Comparison of ENCODE assay signal across 1 cellular context in genomic region chr13:113296842-113297369, GRCh38.
A peak's percentile ranks its signal among the peaks of the same experiment; 100 is the strongest.
TF ChIP-seq lines count a peak whose summit lies in the region.

Gene LAMP1 (plus strand): TSS chr13:113297239. CDS start chr13:113297435, 196 bp downstream.

TF ChIP-seq in HepG2, 621 proteins besides CTCF, POLR2A, EP300 and RAD21 (continued from another document and continues in another):
- no peak for TF ChIP-seq DBP (CRISPR knock-in tag; IDR thresholded peaks at IDR 0.05; ENCODE audit: not compliant biosample characterization)
- TF ChIP-seq REL (CRISPR knock-in tag; conservative IDR thresholded peaks at IDR 0.05) = peak; percentile 93
- no peak for TF ChIP-seq ONECUT2 (CRISPR knock-in tag; IDR thresholded peaks at IDR 0.05)
- no peak for TF ChIP-seq ZSCAN12 (CRISPR knock-in tag; IDR thresholded peaks at IDR 0.05)
- TF ChIP-seq ZNF234 (CRISPR knock-in tag; conservative IDR thresholded peaks at IDR 0.05) = no peak
- peak; percentile 97 for TF ChIP-seq CBFB (CRISPR knock-in tag; IDR thresholded peaks at IDR 0.05)
- TF ChIP-seq PAF1 (CRISPR knock-in tag; IDR thresholded peaks at IDR 0.05) = no peak
- TF ChIP-seq FOXK1 (CRISPR knock-in tag; IDR thresholded peaks at IDR 0.05; ENCODE audit: borderline replicate concordance, low read depth) = peak; percentile 98; the same call in 1 of the 2 replicates
- TF ChIP-seq ZNF335 (CRISPR knock-in tag; IDR thresholded peaks at IDR 0.05) = peak; percentile 86; the same call in 1 of the 2 replicates
- no peak for TF ChIP-seq PCBP2 (optimal IDR thresholded peaks at IDR 0.05; ENCODE audit: low read depth, low read length, poor library complexity, severe bottlenecking)
- peak; percentile 88 for TF ChIP-seq ATF3 (CRISPR knock-in tag; IDR thresholded peaks at IDR 0.05)
- TF ChIP-seq XRCC5 (optimal IDR thresholded peaks at IDR 0.05; ENCODE audit: low read length) = peak; percentile 85
- peak; percentile 78 to 89; a peak in 3 of 4 replicates for TF ChIP-seq HMGXB4 (CRISPR knock-in tag; IDR thresholded peaks at IDR 0.05; ENCODE audit: borderline replicate concordance in 1 of 2, low read depth in 1 of 2)
- no peak for TF ChIP-seq RFX1 (IDR thresholded peaks at IDR 0.05)
- no peak for TF ChIP-seq KAT2B (IDR thresholded peaks at IDR 0.05; ENCODE audit: borderline replicate concordance, low read depth, low read length)
- no peak for TF ChIP-seq TERF1 (CRISPR knock-in tag; IDR thresholded peaks at IDR 0.05)
- peak; percentile 49; the same call in 1 of the 2 replicates for TF ChIP-seq ZNF598 (CRISPR knock-in tag; IDR thresholded peaks at IDR 0.05; ENCODE audit: borderline replicate concordance)
- 0 out of 2 replicates have a peak, but pooled peaks have one; percentile 86 for TF ChIP-seq ZSCAN30 (CRISPR knock-in tag; IDR thresholded peaks at IDR 0.05)
- peak; percentile 98; the same call in 1 of the 2 replicates for TF ChIP-seq IRF9 (CRISPR knock-in tag; IDR thresholded peaks at IDR 0.05; ENCODE audit: borderline replicate concordance)
- TF ChIP-seq ZC3H4 (CRISPR knock-in tag; IDR thresholded peaks at IDR 0.05; ENCODE audit: borderline replicate concordance) = peak; percentile 86
- no peak for TF ChIP-seq ZNF260 (CRISPR knock-in tag; IDR thresholded peaks at IDR 0.05; ENCODE audit: borderline replicate concordance, low read depth)
- peak; percentile 80 for TF ChIP-seq ZSCAN25 (CRISPR knock-in tag; IDR thresholded peaks at IDR 0.05)
- no peak for TF ChIP-seq MTF1 (CRISPR knock-in tag; IDR thresholded peaks at IDR 0.05)
- peak; percentile 90 for TF ChIP-seq RBFOX2 (IDR thresholded peaks at IDR 0.05; ENCODE audit: low read depth, low read length)
- peak; percentile 53; the same call in 1 of the 2 replicates for TF ChIP-seq ZNF747 (CRISPR knock-in tag; IDR thresholded peaks at IDR 0.05; ENCODE audit: borderline replicate concordance)
- TF ChIP-seq ZNF691 (CRISPR knock-in tag; IDR thresholded peaks at IDR 0.05; ENCODE audit: borderline replicate concordance, low read depth) = peak; percentile 96
- TF ChIP-seq ZFP90 (CRISPR knock-in tag; IDR thresholded peaks at IDR 0.05; ENCODE audit: borderline replicate concordance) = peak; percentile 47; the same call in 1 of the 2 replicates
- no peak for TF ChIP-seq SP1 (IDR thresholded peaks at IDR 0.05)
- TF ChIP-seq SP1 (CRISPR knock-in tag; IDR thresholded peaks at IDR 0.05) = peak; percentile 83
- no peak for TF ChIP-seq ZNF484 (CRISPR knock-in tag; IDR thresholded peaks at IDR 0.05; ENCODE audit: borderline replicate concordance, low read depth)
- TF ChIP-seq IKZF4 (CRISPR knock-in tag; IDR thresholded peaks at IDR 0.05; ENCODE audit: borderline replicate concordance, low read depth, not compliant biosample characterization) = peak; percentile 92
- TF ChIP-seq ZNF326 (CRISPR knock-in tag; IDR thresholded peaks at IDR 0.05; ENCODE audit: borderline replicate concordance) = no peak
- TF ChIP-seq MTA1 (CRISPR knock-in tag; IDR thresholded peaks at IDR 0.05; ENCODE audit: borderline replicate concordance) = peak; percentile 81
- no peak for TF ChIP-seq RARG (CRISPR knock-in tag; IDR thresholded peaks at IDR 0.05; ENCODE audit: low read depth)
- TF ChIP-seq ZHX1 (CRISPR knock-in tag; IDR thresholded peaks at IDR 0.05; ENCODE audit: low read depth) = peak; percentile 98
- peak; percentile 65; the same call in 1 of the 2 replicates for TF ChIP-seq NKX3-1 (CRISPR knock-in tag; IDR thresholded peaks at IDR 0.05)
- TF ChIP-seq ZNF24 (IDR thresholded peaks at IDR 0.05) = peak; percentile 83
- TF ChIP-seq ATM (IDR thresholded peaks at IDR 0.05; ENCODE audit: borderline replicate concordance) = no peak
- TF ChIP-seq TARDBP (CRISPR knock-in tag; IDR thresholded peaks at IDR 0.05) = peak; percentile 99
- TF ChIP-seq ZBTB25 (CRISPR knock-in tag; IDR thresholded peaks at IDR 0.05) = peak; percentile 97
- TF ChIP-seq CENPBD1 (CRISPR knock-in tag; IDR thresholded peaks at IDR 0.05; ENCODE audit: borderline replicate concordance, low read depth) = no peak; the same call in 1 of the 2 replicates
- peak; percentile 92 for TF ChIP-seq ZNF883 (CRISPR knock-in tag; IDR thresholded peaks at IDR 0.05; ENCODE audit: not compliant biosample characterization)
- no peak for TF ChIP-seq GTF3A (CRISPR knock-in tag; conservative IDR thresholded peaks at IDR 0.05)
- peak; percentile 95; the same call in 1 of the 2 replicates for TF ChIP-seq PRMT3 (CRISPR knock-in tag; IDR thresholded peaks at IDR 0.05; ENCODE audit: borderline replicate concordance, low read depth)
- TF ChIP-seq IRF1 (CRISPR knock-in tag; IDR thresholded peaks at IDR 0.05; ENCODE audit: low read depth) = peak; percentile 85
- no peak for TF ChIP-seq ZNF496 (CRISPR knock-in tag; IDR thresholded peaks at IDR 0.05; ENCODE audit: insufficient replicate concordance)
- TF ChIP-seq AGO1 (IDR thresholded peaks at IDR 0.05; ENCODE audit: low read depth, low read length, poor library complexity, severe bottlenecking) = peak; percentile 53
- TF ChIP-seq ZFP82 (CRISPR knock-in tag; IDR thresholded peaks at IDR 0.05; ENCODE audit: borderline replicate concordance) = peak; percentile 17; the same call in 1 of the 2 replicates
- peak; percentile 94 for TF ChIP-seq ZNF563 (CRISPR knock-in tag; IDR thresholded peaks at IDR 0.05)
- TF ChIP-seq TOPORS (CRISPR knock-in tag; IDR thresholded peaks at IDR 0.05) = peak; percentile 97
- TF ChIP-seq ZNF772 (CRISPR knock-in tag; IDR thresholded peaks at IDR 0.05) = peak; percentile 94; the same call in 1 of the 2 replicates
- TF ChIP-seq HBP1 (CRISPR knock-in tag; IDR thresholded peaks at IDR 0.05; ENCODE audit: low read depth) = peak; percentile 98
- peak; percentile 100 for TF ChIP-seq ARNT2 (CRISPR knock-in tag; IDR thresholded peaks at IDR 0.05; ENCODE audit: low read depth)
- TF ChIP-seq FOXM1 (CRISPR knock-in tag; IDR thresholded peaks at IDR 0.05) = no peak; the same call in 1 of the 2 replicates
- TF ChIP-seq RFX3 (CRISPR knock-in tag; IDR thresholded peaks at IDR 0.05) = no peak
- peak; percentile 99 for TF ChIP-seq NFIC (IDR thresholded peaks at IDR 0.05; ENCODE audit: low read length)
- peak; percentile 97; the same call in 1 of the 2 replicates for TF ChIP-seq LBX2 (CRISPR knock-in tag; IDR thresholded peaks at IDR 0.05; ENCODE audit: borderline replicate concordance)
